In the genomic region with DNA sequence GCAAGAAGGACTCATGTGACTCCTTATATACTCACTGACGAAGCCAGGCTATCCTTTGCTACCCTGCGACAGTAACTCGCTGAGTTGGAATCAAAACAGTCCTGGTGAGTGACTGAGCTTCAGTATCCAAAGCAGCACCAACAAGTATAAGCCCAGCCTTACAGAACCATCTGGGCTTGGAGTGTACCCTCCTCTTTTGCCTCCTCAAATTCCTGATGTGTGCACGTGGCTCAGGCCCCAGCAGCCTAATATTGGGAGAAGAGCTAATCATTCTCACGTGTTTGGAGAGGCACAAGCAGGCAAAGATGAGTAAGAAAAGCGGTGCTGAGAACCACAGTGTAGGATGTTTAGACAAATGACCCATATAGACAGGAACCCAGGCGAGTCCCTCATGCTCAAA, we compare ENCODE assay signal across 17 cellular contexts. TPM values are rescaled to one million over a fixed set of nuclear protein-coding genes. Genes with fewer than 3 reads are reported as not detected.
A peak's percentile ranks its signal among the peaks of the same experiment; 100 is the strongest.
DNase-seq lines count a peak whose midpoint lies in the region; ATAC-seq lines count a peak whose summit lies in the region.
"Had no signal": no experiment of that assay in that cellular context is flagged by ENCODE, and none has a peak within 500 bp of the region (broad histone marks: within the 10 kb centered on the region; RNA-seq: fewer than 3 reads in every experiment).

No MANE protein-coding gene starts in this region.

- H3K27me3 Mint-ChIP-seq in memory B cell: no peaks in the 10 kb centered on the region
- H3K27me3 Mint-ChIP-seq: activated naive CD4-positive, alpha-beta T cell treated with anti-CD3 and anti-CD28 coated beads, Interleukin-2, amount 10 ng/mL, durations not matched to agents 7 days and 5 days; naive thymus-derived CD4-positive, alpha-beta T cell; stimulated activated memory B cell treated with anti-CD40 and anti-IgM and Interleukin-4, amounts not matched to agents 10 μg/mL and 1 μg/mL and 100 μg/mL, for 72 hours had no signal

- no peaks in the 10 kb centered on the region for H3K9me3 Mint-ChIP-seq in memory B cell
- H3K9me3 Mint-ChIP-seq: activated naive CD4-positive, alpha-beta T cell treated with anti-CD3 and anti-CD28 coated beads, Interleukin-2, amount 10 ng/mL, durations not matched to agents 7 days and 5 days; naive thymus-derived CD4-positive, alpha-beta T cell; stimulated activated memory B cell treated with anti-CD40 and anti-IgM and Interleukin-4, amounts not matched to agents 10 μg/mL and 1 μg/mL and 100 μg/mL, for 72 hours had no signal

- no peak for DNase-seq in Right ventricle myocardium inferior (ENCODE audit: missing footprints)
- DNase-seq in cardiac septum (ENCODE audit: low spot score): no peak
- DNase-seq in dedifferentiated amniotic fluid mesenchymal stem cell (ENCODE audit: extremely low spot score): peak; percentile 29
- DNase-seq in memory B cell (ENCODE audit: low spot score in 2 of 2): no peak
- DNase-seq in pons (ENCODE audit: low spot score): no peak
- no peak for DNase-seq in DMS79 (lab: John Stamatoyannopoulos, UW)
- DNase-seq in RKO (ENCODE audit: low spot score): no peak
- DNase-seq in mucosa of gallbladder (ENCODE audit: low spot score): no peak
- DNase-seq: activated naive CD4-positive, alpha-beta T cell treated with anti-CD3 and anti-CD28 coated beads, Interleukin-2, amount 10 ng/mL, durations not matched to agents 7 days and 5 days; central memory CD4-positive, alpha-beta T cell; hippocampal formation; naive thymus-derived CD4-positive, alpha-beta T cell; NCI-H2171 treated with DMSO at 0.1 percent for 48 hours; SJCRH30; stimulated activated CD4-positive, alpha-beta T cell treated with anti-CD3 and anti-CD28 coated beads, Interleukin-4, amount 100 ng/mL, for 24 hours had no signal

- peak overlapping the region; percentile 80 for H3K27ac Mint-ChIP-seq in memory B cell
- H3K27ac Mint-ChIP-seq: activated naive CD4-positive, alpha-beta T cell treated with anti-CD3 and anti-CD28 coated beads, Interleukin-2, amount 10 ng/mL, durations not matched to agents 7 days and 5 days had no signal

- intact Hi-C loops in Right ventricle myocardium inferior (cut with DNase I) (no loop called here), cardiac septum (cut with DNase I) (no loop called here)

- peaks cover 20% of the 10 kb centered on the region for H3K36me3 Mint-ChIP-seq in memory B cell

- peaks cover 24% of the 10 kb centered on the region for H3K4me1 Mint-ChIP-seq in memory B cell

- no peak overlapping the region for H3K4me3 Mint-ChIP-seq in memory B cell
- H3K4me3 Mint-ChIP-seq: activated naive CD4-positive, alpha-beta T cell treated with anti-CD3 and anti-CD28 coated beads, Interleukin-2, amount 10 ng/mL, durations not matched to agents 7 days and 5 days; naive thymus-derived CD4-positive, alpha-beta T cell; stimulated activated memory B cell treated with anti-CD40 and anti-IgM and Interleukin-4, amounts not matched to agents 10 μg/mL and 1 μg/mL and 100 μg/mL, for 72 hours had no signal

- peak; percentile 20 for ATAC-seq in Right ventricle myocardium inferior
- no peak for ATAC-seq in memory B cell (ENCODE audit: low read depth)
- ATAC-seq: left lobe of liver; naive thymus-derived CD4-positive, alpha-beta T cell; stimulated activated memory B cell treated with anti-CD40 and anti-IgM and Interleukin-4, amounts not matched to agents 10 μg/mL and 1 μg/mL and 100 μg/mL, for 72 hours had no signal

RNA-seq across cellular contexts. Expression of gene PPTC7, which starts 34.4 kb away (rescaled TPM):
- total RNA-seq in Right ventricle myocardium inferior: 99.2 TPM
- total RNA-seq in cardiac septum: 55.0 TPM
- total RNA-seq in mucosa of gallbladder: 18.2 TPM

RNA-seq across cellular contexts. Expression of gene RAD9B, which starts 46.5 kb away (rescaled TPM):
- 1.1 TPM for total RNA-seq in Right ventricle myocardium inferior
- total RNA-seq in cardiac septum: 0.65 TPM
- total RNA-seq in mucosa of gallbladder: 0.35 TPM

RNA-seq across cellular contexts. Expression of gene VPS29, which starts 46.8 kb away (rescaled TPM):
- total RNA-seq in Right ventricle myocardium inferior (106 TPM), cardiac septum (76.3 TPM), mucosa of gallbladder (85.6 TPM)
